Comparison of ENCODE assay signal across 12 cellular contexts in genomic region chr11:107592256-107592655, GRCh38. TPM values are rescaled to one million over a fixed set of nuclear protein-coding genes. Genes with fewer than 3 reads are reported as not detected.
DNase-seq lines count a peak whose midpoint lies in the region; ATAC-seq, FAIRE-seq and TF ChIP-seq lines count a peak whose summit lies in the region.
"Had no signal": no experiment of that assay in that cellular context is flagged by ENCODE, and none has a peak within 500 bp of the region (broad histone marks: within the 10 kb centered on the region; RNA-seq: fewer than 3 reads in every experiment).

No MANE protein-coding gene starts in this region.

- H3K9me3 ChIP-seq in Caco-2 (no peaks in the 10 kb centered on the region), small intestine (ENCODE audit: control insufficient read depth, low read depth) (no peaks in the 10 kb centered on the region)

- H3K27me3 Mint-ChIP-seq in Caco-2 (ENCODE audit: insufficient read depth, unreplicated experiment), result peaks cover 38% of the 10 kb centered on the region
- H3K27me3 Mint-ChIP-seq in brain, result peaks cover 85% of the 10 kb centered on the region
- peaks cover 89% of the 10 kb centered on the region for H3K27me3 Mint-ChIP-seq in nephron (ENCODE audit: low read depth)

- TF ChIP-seq CTCF in Caco-2 (IDR thresholded peaks at IDR 0.05; ENCODE audit: insufficient read depth in 1 of 2, low read depth in 1 of 2, low read length in 1 of 2, severe bottlenecking in 1 of 2, unreplicated experiment in 1 of 2), result no peak
- TF ChIP-seq CTCF in brain (conservative IDR thresholded peaks at IDR 0.05), result no peak
- no peak for TF ChIP-seq CTCF in nephron (IDR thresholded peaks at IDR 0.05; ENCODE audit: unreplicated experiment in 3 of 3)

- H3K4me1 Mint-ChIP-seq in Caco-2 (ENCODE audit: low read depth, unreplicated experiment) (peaks cover 17% of the 10 kb centered on the region), brain (peaks cover 39% of the 10 kb centered on the region), nephron (peaks cover 28% of the 10 kb centered on the region)

- DNase-seq in Caco-2 (no peak), islet precursor cell (no peak), small intestine (no peak), AG08395 (ENCODE audit: low spot score) (no peak)
- DNase-seq: NK-92 treated with Interleukin-12 subunit alpha and Interleukin-12 subunit beta, amount 100 ng/mL, for 24 hours had no signal

- POLR2A ChIA-PET in Caco-2 (lab: Charles Lee), result no interaction called here

- H3K27ac Mint-ChIP-seq in Caco-2 (ENCODE audit: unreplicated experiment), result no peak overlapping the region
- H3K27ac Mint-ChIP-seq in brain, result peak overlapping the region; percentile 56 to 84 (median 79)
- no peak overlapping the region for H3K27ac Mint-ChIP-seq in nephron

- no peak overlapping the region for H3K27ac ChIP-seq in small intestine (ENCODE audit: low read depth in 1 of 2, low read length in 1 of 2)

- ATAC-seq in HG03520 (IDR thresholded peaks at IDR 0.05; ENCODE audit: unreplicated experiment) (peak; percentile 21), GM19351 (IDR thresholded peaks at IDR 0.05; ENCODE audit: unreplicated experiment) (no peak)

- H3K4me3 Mint-ChIP-seq in Caco-2 (ENCODE audit: unreplicated experiment) (peak overlapping the region; percentile 75), brain (peak overlapping the region; percentile 90 to 95 (median 93)), nephron (peak overlapping the region; percentile 88 to 89 (median 89))

- intact Hi-C loops in Caco-2 (cut with micrococcal nuclease; ENCODE audit: unreplicated experiment), result no loop called here

- H3K4me1 ChIP-seq in Caco-2 (peaks cover 4% of the 10 kb centered on the region; the same call in 1 of the 2 replicates), small intestine (ENCODE audit: control insufficient read depth in 2 of 2, insufficient read depth in 1 of 2, low read depth in 1 of 2, low read length in 1 of 2) (peaks cover 0 to 4% of the 10 kb centered on the region in 2 donors)

- H3K27me3 ChIP-seq in Caco-2 (replicated peaks; ENCODE audit: control insufficient read depth, insufficient read depth, low read length) (peaks cover 11% of the 10 kb centered on the region), small intestine (ENCODE audit: control insufficient read depth in 2 of 2, insufficient read depth in 2 of 2, low read length in 2 of 2) (peaks cover 6 to 31% of the 10 kb centered on the region in 2 donors)

- H3K36me3 Mint-ChIP-seq in Caco-2 (ENCODE audit: insufficient read depth, unreplicated experiment) (no peaks in the 10 kb centered on the region), brain (no peaks in the 10 kb centered on the region), nephron (ENCODE audit: low read depth) (no peaks in the 10 kb centered on the region)

- H3K4me3 ChIP-seq in Caco-2 (ENCODE audit: low read depth, low read length) (no peak overlapping the region), small intestine (ENCODE audit: low read depth in 1 of 2, low read length in 2 of 2) (no peak overlapping the region)

- 9 to 14% (median 10%) methylated on average over 7 of the region's 7 CpGs for WGBS in small intestine, 3 donors

- FAIRE-seq in small intestine (lab: Jason Lieb, UNC), result no peak
- FAIRE-seq: colon, G401.6, GM19239 had no signal

- H3K36me3 ChIP-seq in Caco-2 (ENCODE audit: control insufficient read depth, insufficient read depth, low read length), result no peaks in the 10 kb centered on the region
- no peaks in the 10 kb centered on the region for H3K36me3 ChIP-seq in small intestine (ENCODE audit: control insufficient read depth in 2 of 2, insufficient read depth in 2 of 2, low read length in 2 of 2)

- CTCF ChIA-PET in Caco-2 (lab: Charles Lee), result interaction anchor here (0.7 kb wide), 1 partner anchor 97 kb away, joined by 4 read pairs; no protein-coding TSS in a partner anchor

- no TSS peak for BruUV-seq in Caco-2 (replicated peaks; lab: Mats Ljungman, UMichigan)

- no peaks in the 10 kb centered on the region for H3K9me3 Mint-ChIP-seq in Caco-2 (ENCODE audit: unreplicated experiment)
- H3K9me3 Mint-ChIP-seq in brain, result peaks cover 0 to 12% (median 7%) of the 10 kb centered on the region in 5 experiments
- no peaks in the 10 kb centered on the region for H3K9me3 Mint-ChIP-seq in nephron

RNA-seq across cellular contexts. Expression of gene ELMOD1, which starts 1.3 kb away (rescaled TPM):
- total RNA-seq in Caco-2 (2022), result not detected in 2 replicates
- polyA plus RNA-seq in brain (ENCODE audit: insufficient read depth, low read depth, low replicate concordance), result 5.8 TPM
- under 1 TPM in 1 of 3 donors, not detected in 2; 0.58 TPM for polyA plus RNA-seq in small intestine

RNA-seq across cellular contexts. Expression of gene ALKBH8, which starts 26.7 kb away (rescaled TPM):
- 15.7 and 16.8 TPM in 2 replicates for total RNA-seq in Caco-2 (2022)
- polyA plus RNA-seq in brain (ENCODE audit: insufficient read depth, low read depth, low replicate concordance), result 2.2 TPM
- 1 to 10 TPM; 1.8 to 3.9 (median 2.2) TPM for polyA plus RNA-seq in small intestine

Comparison
In these comparisons a context has a peak if more than half of its experiments do, and no peak if none do; other contexts are left out.
1. H3K27ac Mint-ChIP-seq: peak in brain (5 of 5); none in Caco-2 (single experiment) and nephron (0 of 3).
2. Peak in every context shown above with its lines, with median percentiles within 50 percentile points of each other: H3K4me3 Mint-ChIP-seq.